8 cellular contexts compared by ENCODE assay signal in the genomic region with DNA sequence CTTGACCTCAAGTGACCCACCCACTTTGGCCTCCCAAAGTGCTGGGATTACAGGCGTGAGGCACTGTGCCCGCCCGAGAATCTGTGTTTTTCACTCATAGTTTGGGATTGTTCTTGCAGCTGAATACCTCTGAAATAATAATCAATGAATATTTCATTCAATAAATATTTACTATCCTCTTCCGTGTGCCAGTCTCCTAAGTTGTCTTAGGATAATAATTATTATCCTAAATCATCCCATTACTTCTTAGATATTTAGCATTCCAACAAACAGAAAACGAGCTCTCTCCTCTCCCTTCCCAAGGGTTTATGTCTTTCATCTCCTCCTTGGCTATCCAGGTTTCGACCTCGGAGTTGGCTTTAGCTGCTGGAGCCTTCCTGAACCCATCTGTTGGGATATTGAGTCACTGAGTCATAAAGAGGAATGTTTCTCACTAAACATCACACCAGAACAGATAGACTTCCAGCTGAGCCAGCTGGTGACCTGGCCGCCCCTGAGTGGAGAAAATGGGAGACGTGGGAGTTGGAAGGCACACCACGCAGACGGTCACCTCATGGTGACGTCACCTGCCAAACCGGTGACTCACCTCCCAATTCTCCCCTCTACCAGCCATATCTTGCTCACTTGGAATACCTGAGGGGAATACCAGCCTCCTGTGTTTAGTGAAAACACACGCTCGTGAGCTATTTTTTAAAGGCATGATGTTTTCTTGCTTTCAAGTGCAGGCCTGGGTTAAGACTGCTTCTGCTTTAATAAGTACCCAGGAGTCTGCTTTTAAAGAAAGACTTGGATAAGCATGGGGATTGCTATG. TPM values are rescaled to one million over a fixed set of nuclear protein-coding genes. Genes with fewer than 3 reads are reported as not detected.
DNase-seq lines count a peak whose midpoint lies in the region; ATAC-seq and TF ChIP-seq lines count a peak whose summit lies in the region.

No MANE protein-coding gene starts in this region.

- H3K4me3 ChIP-seq in ACC112 (ENCODE audit: low read depth, low read length): no peak overlapping the region

- H3K27me3 Mint-ChIP-seq in HFFc6 (ENCODE audit: insufficient read depth) (peaks cover 3% of the 10 kb centered on the region; the same call in 1 of the 2 replicates), MCF 10A (ENCODE audit: insufficient read depth, unreplicated experiment) (no peaks in the 10 kb centered on the region)

- H3K36me3 ChIP-seq in ACC112 (ENCODE audit: insufficient read depth, low read length): no peaks in the 10 kb centered on the region

- CTCF ChIA-PET in MCF 10A (lab: Yijun Ruan, JAX): interaction anchor here (0.7 to 11.0 kb wide), 12 partner anchors 8 to 312 kb away, joined by 3 to 185 read pairs (median 4); partner anchors contain the start of gene BHLHE40

- H3K9me3 Mint-ChIP-seq in HFFc6: no peaks in the 10 kb centered on the region
- no peaks in the 10 kb centered on the region for H3K9me3 Mint-ChIP-seq in MCF 10A (ENCODE audit: unreplicated experiment)

- no peak for ATAC-seq in GM21390 (IDR thresholded peaks at IDR 0.05; ENCODE audit: unreplicated experiment)
- ATAC-seq in HG03159 (IDR thresholded peaks at IDR 0.05; ENCODE audit: unreplicated experiment): no peak

- H3K27me3 ChIP-seq in ACC112 (ENCODE audit: insufficient read depth, low read length): no peaks in the 10 kb centered on the region

- DNase-seq in HFFc6 (peak; percentile 96), MCF 10A (ENCODE audit: unreplicated experiment) (peak; percentile 99), lung microvascular endothelial cell (ENCODE audit: low read depth in 2 of 2) (peak; percentile 61 to 99), OCI-M1 (lab: John Stamatoyannopoulos, UW) (no peak)
- no peak for DNase-seq in activated CD8-positive, alpha-beta memory T cell treated with anti-CD3 and anti-CD28 coated beads for 24 hours

- no peak overlapping the region for H2AFZ ChIP-seq in ACC112 (ENCODE audit: low read length, unreplicated experiment)

- TF ChIP-seq CTCF in HFFc6 (IDR thresholded peaks at IDR 0.05) (no peak), MCF 10A (IDR thresholded peaks at IDR 0.05; ENCODE audit: unreplicated experiment) (no peak)

- intact Hi-C loops in MCF 10A (cut with micrococcal nuclease): loop anchor here (1.0 kb wide), 1 partner anchor 43 kb away; no protein-coding TSS in a partner anchor

- H3K4me1 Mint-ChIP-seq in HFFc6 (ENCODE audit: low read depth) (peaks cover 67% of the 10 kb centered on the region), MCF 10A (ENCODE audit: insufficient read depth, unreplicated experiment) (peaks cover 39% of the 10 kb centered on the region)

- H3K27ac Mint-ChIP-seq in HFFc6 (peak overlapping the region; percentile 84), MCF 10A (ENCODE audit: low read depth, unreplicated experiment) (peak overlapping the region; percentile 80)

- peaks cover 38% of the 10 kb centered on the region for H3K4me1 ChIP-seq in ACC112 (ENCODE audit: control insufficient read depth, insufficient read depth, low read length, unreplicated experiment)

- H3K79me2 ChIP-seq in ACC112 (ENCODE audit: control insufficient read depth, insufficient read depth, low read length, unreplicated experiment): no peaks in the 10 kb centered on the region

- peak overlapping the region; percentile 98 for H3K27ac ChIP-seq in ACC112 (ENCODE audit: low read depth, low read length)

- H3K4me3 Mint-ChIP-seq in HFFc6 (peak overlapping the region; percentile 59), MCF 10A (ENCODE audit: unreplicated experiment) (no peak overlapping the region)

- POLR2A ChIA-PET in MCF 10A (lab: Yijun Ruan, JAX): interaction anchor here (0.8 to 8.6 kb wide), 14 partner anchors 9 to 310 kb away, joined by 3 to 251 read pairs (median 6); partner anchors contain the start of gene BHLHE40

- no TSS peak for BruUV-seq in MCF 10A (replicated peaks; lab: Mats Ljungman, UMichigan)

- H3K36me3 Mint-ChIP-seq in HFFc6 (ENCODE audit: low read depth) (no peaks in the 10 kb centered on the region), MCF 10A (ENCODE audit: insufficient read depth, unreplicated experiment) (no peaks in the 10 kb centered on the region)

RNA-seq across cellular contexts. Expression of gene BHLHE40, which starts 43.9 kb away (rescaled TPM):
- 10 to 100 TPM; 10.2 to 11.8 (median 10.7) TPM for total RNA-seq in HFFc6 (2021; fragmentation: NEBNext Ultra II Directional; extraction: Animal tissue kit (Norgen Biotek cat#: 25700))
- total RNA-seq in MCF 10A (2022): 16.8 and 27.9 TPM in 2 replicates
- 7.8 and 9.7 TPM in 2 replicates for total RNA-seq in lung microvascular endothelial cell

Comparison
In these comparisons a context has a peak if more than half of its experiments do, and no peak if none do; other contexts are left out.
1. DNase-seq: peak in HFFc6 (single experiment), MCF 10A (single experiment) and lung microvascular endothelial cell (2 of 2); none in OCI-M1 (single experiment) and activated CD8-positive, alpha-beta memory T cell treated with anti-CD3 and anti-CD28 coated beads for 24 hours (single experiment).